ENCODE assay signal across 1 cellular context in genomic region chr20:36285746-36286447, GRCh38.
TF ChIP-seq lines count a peak whose summit lies in the region.

No MANE protein-coding gene starts in this region.

TF ChIP-seq in HepG2, 621 proteins besides CTCF, POLR2A, EP300 and RAD21:
- TF ChIP-seq STAG1 (CRISPR knock-in tag; IDR thresholded peaks at IDR 0.05) (peak; percentile 26; the same call in 1 of the 2 replicates), ZNF326 (CRISPR knock-in tag; IDR thresholded peaks at IDR 0.05; ENCODE audit: borderline replicate concordance) (no peak)
